Comparison of ENCODE assay signal across 12 cellular contexts in genomic region chr5:172898513-172899369, GRCh38.
A peak's percentile ranks its signal among the peaks of the same experiment; 100 is the strongest.
DNase-seq lines count a peak whose midpoint lies in the region; ATAC-seq and TF ChIP-seq lines count a peak whose summit lies in the region.
"Had no signal": no experiment of that assay in that cellular context is flagged by ENCODE, and none has a peak within 500 bp of the region (broad histone marks: within the 10 kb centered on the region; RNA-seq: fewer than 3 reads in every experiment).

No MANE protein-coding gene starts in this region.

- no peak overlapping the region for H3K4me3 Mint-ChIP-seq in memory B cell
- no peak overlapping the region for H3K4me3 Mint-ChIP-seq in stimulated activated effector memory CD8-positive, alpha-beta T cell treated with anti-CD3 and anti-CD28 coated beads, Interleukin-12 subunit alpha, Interleukin-12 subunit beta, amount 100 ng/mL, for 72 hours

- H3K36me3 ChIP-seq in IMR-90 (ENCODE audit: control insufficient read depth, insufficient read depth, low read length), result peaks cover 18% of the 10 kb centered on the region

- H3K27ac ChIP-seq in IMR-90 (ENCODE audit: insufficient read depth, low read length) (peak overlapping the region; percentile 98), caudate nucleus (ENCODE audit: low read depth, low read length) (peak overlapping the region; percentile 23)

- ATAC-seq in IMR-90 (ENCODE audit: low read depth) (no peak), memory B cell (ENCODE audit: low read depth) (no peak)
- ATAC-seq in stimulated activated effector memory CD8-positive, alpha-beta T cell treated with anti-CD3 and anti-CD28 coated beads, Interleukin-12 subunit alpha, Interleukin-12 subunit beta, amount 100 ng/mL, for 72 hours, result no peak

- 53% methylated on average over 2 of the region's 10 CpGs; no CpG with 5 or more reads in 1 of the 2 experiments for WGBS in IMR-90 (ENCODE audit: extremely low coverage in 2 of 2, insufficient read length in 1 of 2), 2 experiments

- peak overlapping the region; percentile 96 for H3K14ac ChIP-seq in IMR-90 (replicated peaks; ENCODE audit: low read depth, low read length)

- POLR2A ChIA-PET in IMR-90 (lab: Charles Lee; ENCODE audit: unreplicated experiment), result interaction anchor here (0.6 to 1.3 kb wide), 3 partner anchors 11 to 132 kb away, joined by 3 to 4 read pairs (median 3); no protein-coding TSS in a partner anchor

- H3K4me1 ChIP-seq in IMR-90 (ENCODE audit: control insufficient read depth, insufficient read depth, low read length), result peaks cover 40% of the 10 kb centered on the region

- dilution Hi-C loops in IMR-90 (cut with HindIII; ENCODE audit: low sequenced_read_pairs, unreplicated experiment), result no loop called here

- peak overlapping the region; percentile 99 for H4K91ac ChIP-seq in IMR-90 (ENCODE audit: insufficient read depth, low read depth, low read length)

- H3K56ac ChIP-seq in IMR-90 (ENCODE audit: extremely low read depth, insufficient read depth, low read length), result peak overlapping the region; percentile 94

- peak overlapping the region; percentile 10 for H3K27ac Mint-ChIP-seq in memory B cell
- H3K27ac Mint-ChIP-seq in stimulated activated effector memory CD8-positive, alpha-beta T cell treated with anti-CD3 and anti-CD28 coated beads, Interleukin-12 subunit alpha, Interleukin-12 subunit beta, amount 100 ng/mL, for 72 hours, result peak overlapping the region; percentile 88

- H3K36me3 Mint-ChIP-seq in memory B cell, result peaks cover 28% of the 10 kb centered on the region
- H3K36me3 Mint-ChIP-seq in stimulated activated effector memory CD8-positive, alpha-beta T cell treated with anti-CD3 and anti-CD28 coated beads, Interleukin-12 subunit alpha, Interleukin-12 subunit beta, amount 100 ng/mL, for 72 hours, result peaks cover 29% of the 10 kb centered on the region

- TF ChIP-seq POLR2A in IMR-90 (IDR thresholded peaks at IDR 0.05; ENCODE audit: low read depth, low read length), result peak; percentile 72; the same call in 1 of the 2 replicates

- intact Hi-C loops in IMR-90 (cut with micrococcal nuclease), result no loop called here

- H3K4me1 Mint-ChIP-seq in memory B cell, result no peaks in the 10 kb centered on the region
- peaks cover 28% of the 10 kb centered on the region for H3K4me1 Mint-ChIP-seq in stimulated activated effector memory CD8-positive, alpha-beta T cell treated with anti-CD3 and anti-CD28 coated beads, Interleukin-12 subunit alpha, Interleukin-12 subunit beta, amount 100 ng/mL, for 72 hours

- peak overlapping the region; percentile 15 for H2AFZ ChIP-seq in IMR-90 (replicated peaks; ENCODE audit: low read length, poor library complexity)

- no peak for TF ChIP-seq RAD21 in IMR-90 (IDR thresholded peaks at IDR 0.05; ENCODE audit: low read length)

- H3K18ac ChIP-seq in IMR-90 (ENCODE audit: low read depth, low read length), result peak overlapping the region; percentile 93

- H4K8ac ChIP-seq in IMR-90 (ENCODE audit: low read depth in 2 of 2, low read length in 2 of 2), result peak overlapping the region; percentile 89 to 91

- in situ Hi-C loops in IMR-90 (cut with MboI; ENCODE audit: low sequenced_read_pairs), result no loop called here
- in situ Hi-C loops in G401 (cut with HindIII; ENCODE audit: low sequenced_read_pairs), result no loop called here

- H3K27me3 ChIP-seq in IMR-90 (ENCODE audit: control insufficient read depth, insufficient read depth, low read length), result no peaks in the 10 kb centered on the region

- no peak for TF ChIP-seq CTCF in IMR-90 (conservative IDR thresholded peaks at IDR 0.05; ENCODE audit: low read depth, low read length)

- peak overlapping the region; percentile 91 for H3K23ac ChIP-seq in IMR-90 (ENCODE audit: low read depth, low read length)

- peaks cover 31% of the 10 kb centered on the region for H3K9me1 ChIP-seq in IMR-90 (ENCODE audit: insufficient read depth, low read length)

- CTCF ChIA-PET in IMR-90 (lab: Yijun Ruan, JAX), result interaction anchor here (0.5 to 1.3 kb wide), 4 partner anchors 26 to 184 kb away, joined by 3 to 4 read pairs (median 3); no protein-coding TSS in a partner anchor

- no peaks in the 10 kb centered on the region; the same call in 1 of the 2 replicates for H4K20me1 ChIP-seq in IMR-90 (ENCODE audit: insufficient read depth, low read length)

- H2BK15ac ChIP-seq in IMR-90 (ENCODE audit: low read depth, low read length), result peak overlapping the region; percentile 79

- no TSS peak for BruUV-seq in IMR-90 (replicated peaks; lab: Mats Ljungman, UMichigan)

- H3K9ac ChIP-seq in IMR-90 (ENCODE audit: low read depth, low read length), result peak overlapping the region; percentile 86

- peak overlapping the region; percentile 11; the same call in 1 of the 2 replicates for H3K4me2 ChIP-seq in IMR-90 (ENCODE audit: low read depth, low read length)

- peak overlapping the region; percentile 95 for H4K5ac ChIP-seq in IMR-90 (ENCODE audit: low read depth, low read length)

- H2BK20ac ChIP-seq in IMR-90 (ENCODE audit: low read depth, low read length), result peak overlapping the region; percentile 97

- H3K9me3 Mint-ChIP-seq in memory B cell, result no peaks in the 10 kb centered on the region
- no peaks in the 10 kb centered on the region for H3K9me3 Mint-ChIP-seq in stimulated activated effector memory CD8-positive, alpha-beta T cell treated with anti-CD3 and anti-CD28 coated beads, Interleukin-12 subunit alpha, Interleukin-12 subunit beta, amount 100 ng/mL, for 72 hours

- peak overlapping the region; percentile 99 for H3K4ac ChIP-seq in IMR-90 (ENCODE audit: low read depth, low read length)

- no peaks in the 10 kb centered on the region for H3K27me3 Mint-ChIP-seq in memory B cell

- H3K79me1 ChIP-seq in IMR-90 (ENCODE audit: low read depth in 1 of 2, low read length in 2 of 2), result peaks cover 43 to 68% of the 10 kb centered on the region in 2 experiments

- H3K4me3 ChIP-seq in IMR-90 (ENCODE audit: insufficient read depth, low read depth, low read length), result no peak overlapping the region

- DNase-seq in IMR-90 (no peak), caudate nucleus (lab: John Stamatoyannopoulos, UW) (no peak), memory B cell (ENCODE audit: low spot score in 2 of 2) (no peak), activated T-cell treated with anti-CD3 and anti-CD28 coated beads for 4 hours (no peak), LoVo (ENCODE audit: low spot score) (no peak), G401 (ENCODE audit: low spot score) (no peak), HuH-7 (ENCODE audit: low spot score) (no peak)
- DNase-seq in stimulated activated effector memory CD8-positive, alpha-beta T cell treated with anti-CD3 and anti-CD28 coated beads, Interleukin-12 subunit alpha, Interleukin-12 subunit beta, amount 100 ng/mL, for 72 hours (ENCODE audit: low spot score in 2 of 2), result no peak
- DNase-seq: activated T-cell treated with anti-CD3 and anti-CD28 coated beads, Interleukin-2, amount 50 U/mL, for 1 hour; NCI-H1417; NK-92 treated with Interleukin-12 subunit alpha and Interleukin-12 subunit beta, amount 100 ng/mL, for 24 hours; T-helper 9 cell had no signal

- H2BK120ac ChIP-seq in IMR-90 (ENCODE audit: low read depth, low read length), result peak overlapping the region; percentile 97

- peak overlapping the region; percentile 98 for H2BK5ac ChIP-seq in IMR-90 (ENCODE audit: low read depth, low read length, poor library complexity, severe bottlenecking)

- no peaks in the 10 kb centered on the region for H3K9me3 ChIP-seq in IMR-90 (ENCODE audit: control insufficient read depth, insufficient read depth, low read length)

- H2AK9ac ChIP-seq in IMR-90 (replicated peaks; ENCODE audit: low read depth, low read length, poor library complexity), result peak overlapping the region; percentile 86

- H2AK5ac ChIP-seq in IMR-90 (ENCODE audit: low read depth, low read length), result peak overlapping the region; percentile 99

TF ChIP-seq in IMR-90, 13 proteins besides CTCF, POLR2A, EP300 and RAD21:
- TF ChIP-seq MAZ (IDR thresholded peaks at IDR 0.05; ENCODE audit: borderline replicate concordance, low read depth, low read length) (no peak), FOS (IDR thresholded peaks at IDR 0.05; ENCODE audit: low read depth, low read length) (no peak), ELK1 (IDR thresholded peaks at IDR 0.05; ENCODE audit: borderline replicate concordance, low read depth, low read length) (no peak), RFX5 (IDR thresholded peaks at IDR 0.05; ENCODE audit: low read depth, low read length) (no peak), MAFK (IDR thresholded peaks at IDR 0.05; ENCODE audit: low read depth, low read length) (no peak), CHD1 (IDR thresholded peaks at IDR 0.05; ENCODE audit: low read depth, low read length) (no peak), USF2 (IDR thresholded peaks at IDR 0.05; ENCODE audit: low read depth, low read length) (no peak), BHLHE40 (IDR thresholded peaks at IDR 0.05; ENCODE audit: low read depth, low read length) (no peak), CEBPB (IDR thresholded peaks at IDR 0.05; ENCODE audit: low read depth, low read length) (no peak), NFE2L2 (IDR thresholded peaks at IDR 0.05; ENCODE audit: low read depth, low read length) (no peak), RCOR1 (IDR thresholded peaks at IDR 0.05; ENCODE audit: insufficient replicate concordance, low read length) (no peak), MXI1 (IDR thresholded peaks at IDR 0.05; ENCODE audit: borderline replicate concordance, low read depth, low read length) (no peak), SMC3 (IDR thresholded peaks at IDR 0.05; ENCODE audit: low read depth, low read length) (no peak)
